In genomic region chr1:164591858-164592257, GRCh38 we compare ENCODE assay signal across 14 cellular contexts. TPM values are rescaled to one million over a fixed set of nuclear protein-coding genes. Genes with fewer than 3 reads are reported as not detected.
DNase-seq lines count a peak whose midpoint lies in the region; ATAC-seq and TF ChIP-seq lines count a peak whose summit lies in the region.
"Had no signal": no experiment of that assay in that cellular context is flagged by ENCODE, and none has a peak within 500 bp of the region (broad histone marks: within the 10 kb centered on the region; RNA-seq: fewer than 3 reads in every experiment).

No MANE protein-coding gene starts in this region.

- no peaks in the 10 kb centered on the region for H3K27me3 ChIP-seq in RWPE2 (ENCODE audit: insufficient read depth, poor library complexity, severe bottlenecking)
- H3K27me3 ChIP-seq: gastrocnemius medialis, tibial nerve had no signal

- ATAC-seq in RWPE2 (ENCODE audit: low read depth), result peak; percentile 66; the same call in 2 of the 3 replicates
- ATAC-seq: gastrocnemius medialis, HCT116 had no signal

- H3K27ac ChIP-seq in RWPE2 (ENCODE audit: poor library complexity, severe bottlenecking), result no peak overlapping the region
- H3K27ac ChIP-seq: tibial nerve had no signal

- peaks cover 7% of the 10 kb centered on the region for H3K4me1 ChIP-seq in RWPE2 (ENCODE audit: insufficient read depth, poor library complexity, severe bottlenecking)

- no peaks in the 10 kb centered on the region for H3K9me3 ChIP-seq in RWPE2 (ENCODE audit: severe bottlenecking)
- H3K9me3 ChIP-seq: gastrocnemius medialis, tibial nerve had no signal

- TF ChIP-seq CTCF in RWPE2 (IDR thresholded peaks at IDR 0.05; ENCODE audit: poor library complexity, severe bottlenecking) (no peak), fibroblast of pulmonary artery (IDR thresholded peaks at IDR 0.05; ENCODE audit: low read length, missing control alignments) (no peak)

- H3K4me3 ChIP-seq in RWPE2 (ENCODE audit: severe bottlenecking) (no peak overlapping the region), fibroblast of pulmonary artery (replicated peaks; ENCODE audit: low read depth, low read length) (no peak overlapping the region)
- H3K4me3 ChIP-seq: gastrocnemius medialis, tibial nerve had no signal

- H3K36me3 ChIP-seq in RWPE2 (ENCODE audit: low read depth), result no peaks in the 10 kb centered on the region
- H3K36me3 ChIP-seq: gastrocnemius medialis had no signal

- peak; percentile 19 for DNase-seq in ELR (ENCODE audit: low read depth)
- no peak for DNase-seq in RWPE2 (ENCODE audit: low spot score)
- DNase-seq in fibroblast of pulmonary artery (ENCODE audit: low read depth), result peak; percentile 35
- DNase-seq in renal cortical epithelial cell (ENCODE audit: low read depth), result peak; percentile 90
- no peak for DNase-seq in NCI-H345 treated with DMSO at 0.1 percent for 48 hours (lab: John Stamatoyannopoulos, UW; ENCODE audit: unreplicated experiment)
- no peak for DNase-seq in SHP77 (lab: John Stamatoyannopoulos, UW)
- no peak for DNase-seq in HT-29 (ENCODE audit: low spot score)
- DNase-seq in NCI-H1105 (lab: John Stamatoyannopoulos, UW), result no peak
- DNase-seq: activated CD4-positive, alpha-beta T cell treated with anti-CD3 and anti-CD28 coated beads for 1 hour; CD4-positive, alpha-beta T cell; gastrocnemius medialis; NCI-H510A treated with DMSO at 0.1 percent for 48 hours had no signal

RNA-seq across cellular contexts. Expression of gene PBX1, which starts 32.9 kb away (rescaled TPM):
- 1.6 and 20.5 TPM in 2 replicates for total RNA-seq in renal cortical epithelial cell
- 5.1 and 11.1 TPM in 2 replicates for total RNA-seq in HT-29 (2014; rRNA removed; shearing (Covaris generic))

Comparison
In these comparisons a context has a peak if more than half of its experiments do, and no peak if none do; other contexts are left out.
1. DNase-seq: peak in ELR (single experiment), fibroblast of pulmonary artery (single experiment) and renal cortical epithelial cell (single experiment); none in RWPE2 (single experiment), NCI-H345 treated with DMSO at 0.1 percent for 48 hours (single experiment), SHP77 (0 of 2), HT-29 (single experiment) and NCI-H1105 (single experiment).